Comparison of ENCODE assay signal across 9 cellular contexts in genomic region chrX:23434356-23434884, GRCh38.
A peak's percentile ranks its signal among the peaks of the same experiment; 100 is the strongest.
DNase-seq lines count a peak whose midpoint lies in the region; ATAC-seq and TF ChIP-seq lines count a peak whose summit lies in the region.
"Had no signal": no experiment of that assay in that cellular context is flagged by ENCODE, and none has a peak within 500 bp of the region (broad histone marks: within the 10 kb centered on the region; RNA-seq: fewer than 3 reads in every experiment).

No MANE protein-coding gene starts in this region.

- H3K9me3 ChIP-seq in PC-3 (ENCODE audit: low read length) (no peaks in the 10 kb centered on the region), esophagus squamous epithelium (no peaks in the 10 kb centered on the region), lung (ENCODE audit: control insufficient read depth in 2 of 2, insufficient read depth in 1 of 2, low read length in 1 of 2) (peaks cover 0 to 9% of the 10 kb centered on the region in 2 donors)

- H3K27me3 ChIP-seq in PC-3 (ENCODE audit: low read length) (no peaks in the 10 kb centered on the region), esophagus squamous epithelium (no peaks in the 10 kb centered on the region), lung (ENCODE audit: control insufficient read depth, insufficient read depth) (no peaks in the 10 kb centered on the region)

- H3K36me3 ChIP-seq in PC-3 (ENCODE audit: low read depth, low read length) (no peaks in the 10 kb centered on the region), esophagus squamous epithelium (no peaks in the 10 kb centered on the region), lung (ENCODE audit: control insufficient read depth in 2 of 2, insufficient read depth in 2 of 2, low read length in 2 of 2) (no peaks in the 10 kb centered on the region)

- 36% methylated on average over 3 of the region's 3 CpGs; no CpG with 5 or more reads in 1 of the 2 donors for WGBS in esophagus squamous epithelium, 2 donors
- 65 to 81% methylated on average over 3 of the region's 3 CpGs for WGBS in lung, 2 donors

- no peak overlapping the region for H3K9ac ChIP-seq in PC-3 (ENCODE audit: low read length)

- no TSS peak for BruUV-seq in PC-3 (replicated peaks; lab: Mats Ljungman, UMichigan)

- ATAC-seq in PC-3 (no peak), lung (ENCODE audit: insufficient read depth, low FRiP score) (peak; percentile 72), GM18870 (IDR thresholded peaks at IDR 0.05; ENCODE audit: unreplicated experiment) (no peak)
- ATAC-seq: T-helper 17 cell had no signal

- H3K4me1 ChIP-seq in PC-3 (ENCODE audit: insufficient read depth, low read length) (peaks cover 4% of the 10 kb centered on the region; the same call in 1 of the 2 replicates), esophagus squamous epithelium (peaks cover 0 to 18% (median 0%) of the 10 kb centered on the region in 3 donors), lung (ENCODE audit: control insufficient read depth in 2 of 2, insufficient read depth in 2 of 2, low read length in 2 of 2) (no peaks in the 10 kb centered on the region)

- no peak overlapping the region for H2AFZ ChIP-seq in PC-3 (ENCODE audit: low read length)

- TF ChIP-seq CTCF in PC-3 (conservative IDR thresholded peaks at IDR 0.05; ENCODE audit: low read depth, low read length) = no peak
- no peak for TF ChIP-seq CTCF in esophagus squamous epithelium (IDR thresholded peaks at IDR 0.05)
- TF ChIP-seq CTCF in lung (IDR thresholded peaks at IDR 0.05; ENCODE audit: control extremely low read depth, extremely low read depth) = no peak

- DNase-seq in PC-3 = peak; percentile 48
- DNase-seq in esophagus squamous epithelium (lab: John Stamatoyannopoulos, UW) = no peak
- peak; percentile 57 for DNase-seq in lung (ENCODE audit: low spot score)
- DNase-seq in activated CD8-positive, alpha-beta memory T cell treated with anti-CD3 and anti-CD28 coated beads for 24 hours = no peak
- DNase-seq in activated CD8-positive, alpha-beta memory T cell treated with anti-CD3 and anti-CD28 coated beads, Interleukin-2, amount 50 U/mL, for 4 hours = no peak
- no peak for DNase-seq in NCI-H1436 (lab: John Stamatoyannopoulos, UW)
- DNase-seq: T-helper 17 cell had no signal

- H3K9me2 ChIP-seq in PC-3 (replicated peaks; ENCODE audit: low read length) = no peaks in the 10 kb centered on the region

- H4K20me1 ChIP-seq in PC-3 (ENCODE audit: low read length) = no peaks in the 10 kb centered on the region

- intact Hi-C loops in PC-3 (cut with micrococcal nuclease) = no loop called here
- intact Hi-C loops in esophagus squamous epithelium (cut with DNase I) = no loop called here

- H3K4me2 ChIP-seq in PC-3 (ENCODE audit: low read length) = no peak overlapping the region

- no peaks in the 10 kb centered on the region for H3K79me2 ChIP-seq in PC-3 (ENCODE audit: low read length)

- POLR2A ChIA-PET in PC-3 (lab: Charles Lee; ENCODE audit: unreplicated experiment) = no interaction called here

- no peak overlapping the region for H3K27ac ChIP-seq in PC-3 (ENCODE audit: low read length)
- H3K27ac ChIP-seq in esophagus squamous epithelium = peak overlapping the region in 3 of 4 donors; percentile 28 to 60 (median 48)
- no peak overlapping the region for H3K27ac ChIP-seq in lung (ENCODE audit: low read depth in 1 of 2, low read length in 1 of 2)
- H3K27ac ChIP-seq in temporal lobe (ENCODE audit: low read depth, low read length) = peak overlapping the region; percentile 17

- H3K4me3 ChIP-seq in PC-3 (ENCODE audit: low read length) (no peak overlapping the region), esophagus squamous epithelium (no peak overlapping the region), lung (no peak overlapping the region)

- H3F3A ChIP-seq in PC-3 (ENCODE audit: low read length, unreplicated experiment) = no peaks in the 10 kb centered on the region

- CTCF ChIA-PET in PC-3 (lab: Charles Lee) = no interaction called here

- no peak for TF ChIP-seq POLR2A in esophagus squamous epithelium (IDR thresholded peaks at IDR 0.05)

Comparison
In these comparisons a context has a peak if more than half of its experiments do, and no peak if none do; other contexts are left out.
1. DNase-seq: peak in PC-3 (single experiment) and lung (single experiment); none in esophagus squamous epithelium (single experiment), activated CD8-positive, alpha-beta memory T cell treated with anti-CD3 and anti-CD28 coated beads for 24 hours (single experiment), activated CD8-positive, alpha-beta memory T cell treated with anti-CD3 and anti-CD28 coated beads, Interleukin-2, amount 50 U/mL, for 4 hours (single experiment) and NCI-H1436 (single experiment).
2. H3K27ac ChIP-seq: peak in esophagus squamous epithelium (3 of 4) and temporal lobe (single experiment); none in PC-3 (single experiment) and lung (0 of 2).